In genomic region chr14:64506751-64507150, GRCh38 we compare ENCODE assay signal across 1 cellular context.
TF ChIP-seq lines count a peak whose summit lies in the region.

No MANE protein-coding gene starts in this region.

TF ChIP-seq in SK-N-SH, 30 proteins besides CTCF, POLR2A, EP300 and RAD21 (continued from another document):
- TF ChIP-seq ZBTB33 (IDR thresholded peaks at IDR 0.05; ENCODE audit: borderline replicate concordance, low read depth): no peak
